In genomic region chr3:44476963-44477311, GRCh38 we compare ENCODE assay signal across 1 cellular context.
TF ChIP-seq lines count a peak whose summit lies in the region.

No MANE protein-coding gene starts in this region.

TF ChIP-seq in GM23338, 12 proteins besides CTCF, POLR2A, EP300 and RAD21 (continued from another document):
- no peak for TF ChIP-seq ZNF462 (CRISPR knock-in tag; IDR thresholded peaks at IDR 0.05)
- TF ChIP-seq ETS1 (IDR thresholded peaks at IDR 0.05): no peak
- no peak for TF ChIP-seq POLR2AphosphoS5 (IDR thresholded peaks at IDR 0.05; ENCODE audit: low read depth)
- no peak for TF ChIP-seq EZH2phosphoT487 (IDR thresholded peaks at IDR 0.05; ENCODE audit: unreplicated experiment)
- TF ChIP-seq EZH2 (IDR thresholded peaks at IDR 0.05; ENCODE audit: low read depth, unreplicated experiment): no peak
